1 cellular context compared by ENCODE assay signal in the genomic region with DNA sequence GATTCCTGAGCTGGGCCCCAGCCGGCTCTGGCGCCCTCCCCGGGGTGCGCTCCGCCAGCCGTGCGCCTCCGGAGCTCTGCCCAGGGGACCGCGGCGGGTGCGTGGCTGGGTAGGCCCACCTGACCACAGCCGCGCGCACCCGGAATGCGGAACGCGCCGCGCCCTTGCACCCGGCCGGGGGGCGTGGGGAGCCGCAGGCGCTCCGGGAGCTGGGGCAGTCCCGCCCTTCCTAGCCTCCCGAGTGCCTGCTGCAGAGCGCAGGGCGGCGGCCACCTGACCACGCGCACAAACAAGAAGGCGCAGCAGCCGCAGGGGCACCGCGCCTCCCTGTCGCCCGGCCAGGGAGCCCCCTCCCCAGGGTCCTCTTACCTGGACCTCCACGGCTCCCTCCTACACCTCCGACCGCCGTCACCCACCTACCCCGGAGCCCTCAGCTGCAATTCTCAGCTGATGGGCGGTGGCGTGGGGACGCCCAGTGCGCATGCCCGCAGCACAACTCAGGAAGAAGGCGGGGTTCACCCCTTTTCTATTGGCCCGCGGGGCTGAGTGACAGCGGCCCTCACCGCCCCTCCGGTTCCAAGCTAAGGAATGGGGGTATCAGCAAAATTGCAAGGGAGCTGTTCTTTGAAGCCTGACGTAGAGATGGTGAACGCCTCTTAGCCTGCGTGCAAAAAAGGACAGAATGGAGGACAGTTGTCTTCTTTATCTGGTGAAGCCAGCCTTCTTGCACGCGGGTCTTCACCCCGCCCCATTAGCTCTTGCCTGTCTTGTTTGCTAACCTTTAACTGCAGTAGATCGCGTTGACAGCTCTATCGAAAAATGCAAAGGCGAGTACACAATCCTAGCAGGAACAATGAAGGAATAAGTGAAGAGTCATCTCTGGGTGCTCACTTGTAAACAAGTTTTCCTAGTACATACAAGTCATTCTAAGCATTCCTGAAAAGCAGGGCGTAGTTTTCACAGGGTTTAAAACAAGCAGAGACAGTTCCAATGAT.
A peak's percentile ranks its signal among the peaks of the same experiment; 100 is the strongest.
TF ChIP-seq lines count a peak whose summit lies in the region.

A gene with protein sequence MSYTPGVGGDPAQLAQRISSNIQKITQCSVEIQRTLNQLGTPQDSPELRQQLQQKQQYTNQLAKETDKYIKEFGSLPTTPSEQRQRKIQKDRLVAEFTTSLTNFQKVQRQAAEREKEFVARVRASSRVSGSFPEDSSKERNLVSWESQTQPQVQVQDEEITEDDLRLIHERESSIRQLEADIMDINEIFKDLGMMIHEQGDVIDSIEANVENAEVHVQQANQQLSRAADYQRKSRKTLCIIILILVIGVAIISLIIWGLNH (minus strand): TSS at position 479 of the 995 bp plus-strand sequence. CDS start 9,586 bp downstream, outside the sequence.

TF ChIP-seq in HepG2, 621 proteins besides CTCF, POLR2A, EP300 and RAD21 (continued from another document and continues in another):
- TF ChIP-seq, protein P1, sequence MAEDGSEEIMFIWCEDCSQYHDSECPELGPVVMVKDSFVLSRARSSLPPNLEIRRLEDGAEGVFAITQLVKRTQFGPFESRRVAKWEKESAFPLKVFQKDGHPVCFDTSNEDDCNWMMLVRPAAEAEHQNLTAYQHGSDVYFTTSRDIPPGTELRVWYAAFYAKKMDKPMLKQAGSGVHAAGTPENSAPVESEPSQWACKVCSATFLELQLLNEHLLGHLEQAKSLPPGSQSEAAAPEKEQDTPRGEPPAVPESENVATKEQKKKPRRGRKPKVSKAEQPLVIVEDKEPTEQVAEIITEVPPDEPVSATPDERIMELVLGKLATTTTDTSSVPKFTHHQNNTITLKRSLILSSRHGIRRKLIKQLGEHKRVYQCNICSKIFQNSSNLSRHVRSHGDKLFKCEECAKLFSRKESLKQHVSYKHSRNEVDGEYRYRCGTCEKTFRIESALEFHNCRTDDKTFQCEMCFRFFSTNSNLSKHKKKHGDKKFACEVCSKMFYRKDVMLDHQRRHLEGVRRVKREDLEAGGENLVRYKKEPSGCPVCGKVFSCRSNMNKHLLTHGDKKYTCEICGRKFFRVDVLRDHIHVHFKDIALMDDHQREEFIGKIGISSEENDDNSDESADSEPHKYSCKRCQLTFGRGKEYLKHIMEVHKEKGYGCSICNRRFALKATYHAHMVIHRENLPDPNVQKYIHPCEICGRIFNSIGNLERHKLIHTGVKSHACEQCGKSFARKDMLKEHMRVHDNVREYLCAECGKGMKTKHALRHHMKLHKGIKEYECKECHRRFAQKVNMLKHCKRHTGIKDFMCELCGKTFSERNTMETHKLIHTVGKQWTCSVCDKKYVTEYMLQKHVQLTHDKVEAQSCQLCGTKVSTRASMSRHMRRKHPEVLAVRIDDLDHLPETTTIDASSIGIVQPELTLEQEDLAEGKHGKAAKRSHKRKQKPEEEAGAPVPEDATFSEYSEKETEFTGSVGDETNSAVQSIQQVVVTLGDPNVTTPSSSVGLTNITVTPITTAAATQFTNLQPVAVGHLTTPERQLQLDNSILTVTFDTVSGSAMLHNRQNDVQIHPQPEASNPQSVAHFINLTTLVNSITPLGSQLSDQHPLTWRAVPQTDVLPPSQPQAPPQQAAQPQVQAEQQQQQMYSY (CRISPR knock-in tag; IDR thresholded peaks at IDR 0.05) = peak; percentile 37; the same call in 1 of the 2 replicates
- TF ChIP-seq STAT5B (CRISPR knock-in tag; IDR thresholded peaks at IDR 0.05) = 0 out of 2 replicates have a peak, but pooled peaks have one; percentile 7
- TF ChIP-seq ZNF570 (CRISPR knock-in tag; IDR thresholded peaks at IDR 0.05; ENCODE audit: borderline replicate concordance) = no peak
- TF ChIP-seq, protein P2, sequence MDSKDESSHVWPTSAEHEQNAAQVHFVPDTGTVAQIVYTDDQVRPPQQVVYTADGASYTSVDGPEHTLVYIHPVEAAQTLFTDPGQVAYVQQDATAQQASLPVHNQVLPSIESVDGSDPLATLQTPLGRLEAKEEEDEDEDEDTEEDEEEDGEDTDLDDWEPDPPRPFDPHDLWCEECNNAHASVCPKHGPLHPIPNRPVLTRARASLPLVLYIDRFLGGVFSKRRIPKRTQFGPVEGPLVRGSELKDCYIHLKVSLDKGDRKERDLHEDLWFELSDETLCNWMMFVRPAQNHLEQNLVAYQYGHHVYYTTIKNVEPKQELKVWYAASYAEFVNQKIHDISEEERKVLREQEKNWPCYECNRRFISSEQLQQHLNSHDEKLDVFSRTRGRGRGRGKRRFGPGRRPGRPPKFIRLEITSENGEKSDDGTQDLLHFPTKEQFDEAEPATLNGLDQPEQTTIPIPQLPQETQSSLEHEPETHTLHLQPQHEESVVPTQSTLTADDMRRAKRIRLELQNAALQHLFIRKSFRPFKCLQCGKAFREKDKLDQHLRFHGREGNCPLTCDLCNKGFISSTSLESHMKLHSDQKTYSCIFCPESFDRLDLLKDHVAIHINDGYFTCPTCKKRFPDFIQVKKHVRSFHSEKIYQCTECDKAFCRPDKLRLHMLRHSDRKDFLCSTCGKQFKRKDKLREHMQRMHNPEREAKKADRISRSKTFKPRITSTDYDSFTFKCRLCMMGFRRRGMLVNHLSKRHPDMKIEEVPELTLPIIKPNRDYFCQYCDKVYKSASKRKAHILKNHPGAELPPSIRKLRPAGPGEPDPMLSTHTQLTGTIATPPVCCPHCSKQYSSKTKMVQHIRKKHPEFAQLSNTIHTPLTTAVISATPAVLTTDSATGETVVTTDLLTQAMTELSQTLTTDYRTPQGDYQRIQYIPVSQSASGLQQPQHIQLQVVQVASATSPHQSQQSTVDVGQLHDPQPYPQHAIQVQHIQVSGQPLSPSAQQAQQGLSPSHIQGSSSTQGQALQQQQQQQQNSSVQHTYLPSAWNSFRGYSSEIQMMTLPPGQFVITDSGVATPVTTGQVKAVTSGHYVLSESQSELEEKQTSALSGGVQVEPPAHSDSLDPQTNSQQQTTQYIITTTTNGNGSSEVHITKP (CRISPR knock-in tag; IDR thresholded peaks at IDR 0.05; ENCODE audit: low read depth) = peak; percentile 89
- peak; percentile 87; the same call in 1 of the 2 replicates for TF ChIP-seq MTF2 (CRISPR knock-in tag; IDR thresholded peaks at IDR 0.05; ENCODE audit: borderline replicate concordance)
- TF ChIP-seq ZNF615 (CRISPR knock-in tag; IDR thresholded peaks at IDR 0.05; ENCODE audit: borderline replicate concordance) = no peak; the same call in 1 of the 2 replicates
- TF ChIP-seq ZNF501 (CRISPR knock-in tag; IDR thresholded peaks at IDR 0.05) = peak; percentile 97
- TF ChIP-seq NCOR1 (IDR thresholded peaks at IDR 0.05; ENCODE audit: borderline replicate concordance, low read length) = no peak; the same call in 1 of the 2 replicates
- 0 out of 2 replicates have a peak, but pooled peaks have one; percentile 32 for TF ChIP-seq BHLHE40 (IDR thresholded peaks at IDR 0.05; ENCODE audit: low read length)
- TF ChIP-seq, protein P3, sequence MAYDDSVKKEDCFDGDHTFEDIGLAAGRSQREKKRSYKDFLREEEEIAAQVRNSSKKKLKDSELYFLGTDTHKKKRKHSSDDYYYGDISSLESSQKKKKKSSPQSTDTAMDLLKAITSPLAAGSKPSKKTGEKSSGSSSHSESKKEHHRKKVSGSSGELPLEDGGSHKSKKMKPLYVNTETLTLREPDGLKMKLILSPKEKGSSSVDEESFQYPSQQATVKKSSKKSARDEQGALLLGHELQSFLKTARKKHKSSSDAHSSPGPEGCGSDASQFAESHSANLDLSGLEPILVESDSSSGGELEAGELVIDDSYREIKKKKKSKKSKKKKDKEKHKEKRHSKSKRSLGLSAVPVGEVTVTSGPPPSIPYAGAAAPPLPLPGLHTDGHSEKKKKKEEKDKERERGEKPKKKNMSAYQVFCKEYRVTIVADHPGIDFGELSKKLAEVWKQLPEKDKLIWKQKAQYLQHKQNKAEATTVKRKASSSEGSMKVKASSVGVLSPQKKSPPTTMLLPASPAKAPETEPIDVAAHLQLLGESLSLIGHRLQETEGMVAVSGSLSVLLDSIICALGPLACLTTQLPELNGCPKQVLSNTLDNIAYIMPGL (CRISPR knock-in tag; IDR thresholded peaks at IDR 0.05; ENCODE audit: borderline replicate concordance in 1 of 2, low read depth in 1 of 2) = peak; percentile 76 to 93; a peak in 3 of 4 replicates
- TF ChIP-seq SMC3 (IDR thresholded peaks at IDR 0.05; ENCODE audit: low read length) = no peak
- TF ChIP-seq TCF12 (IDR thresholded peaks at IDR 0.05) = no peak
- TF ChIP-seq TCF12 (CRISPR knock-in tag; IDR thresholded peaks at IDR 0.05) = peak; percentile 93
- TF ChIP-seq TBX2 (CRISPR knock-in tag; IDR thresholded peaks at IDR 0.05; ENCODE audit: borderline replicate concordance) = peak; percentile 94
- TF ChIP-seq ZNF124 (CRISPR knock-in tag; IDR thresholded peaks at IDR 0.05) = peak; percentile 32
- TF ChIP-seq, protein P4, sequence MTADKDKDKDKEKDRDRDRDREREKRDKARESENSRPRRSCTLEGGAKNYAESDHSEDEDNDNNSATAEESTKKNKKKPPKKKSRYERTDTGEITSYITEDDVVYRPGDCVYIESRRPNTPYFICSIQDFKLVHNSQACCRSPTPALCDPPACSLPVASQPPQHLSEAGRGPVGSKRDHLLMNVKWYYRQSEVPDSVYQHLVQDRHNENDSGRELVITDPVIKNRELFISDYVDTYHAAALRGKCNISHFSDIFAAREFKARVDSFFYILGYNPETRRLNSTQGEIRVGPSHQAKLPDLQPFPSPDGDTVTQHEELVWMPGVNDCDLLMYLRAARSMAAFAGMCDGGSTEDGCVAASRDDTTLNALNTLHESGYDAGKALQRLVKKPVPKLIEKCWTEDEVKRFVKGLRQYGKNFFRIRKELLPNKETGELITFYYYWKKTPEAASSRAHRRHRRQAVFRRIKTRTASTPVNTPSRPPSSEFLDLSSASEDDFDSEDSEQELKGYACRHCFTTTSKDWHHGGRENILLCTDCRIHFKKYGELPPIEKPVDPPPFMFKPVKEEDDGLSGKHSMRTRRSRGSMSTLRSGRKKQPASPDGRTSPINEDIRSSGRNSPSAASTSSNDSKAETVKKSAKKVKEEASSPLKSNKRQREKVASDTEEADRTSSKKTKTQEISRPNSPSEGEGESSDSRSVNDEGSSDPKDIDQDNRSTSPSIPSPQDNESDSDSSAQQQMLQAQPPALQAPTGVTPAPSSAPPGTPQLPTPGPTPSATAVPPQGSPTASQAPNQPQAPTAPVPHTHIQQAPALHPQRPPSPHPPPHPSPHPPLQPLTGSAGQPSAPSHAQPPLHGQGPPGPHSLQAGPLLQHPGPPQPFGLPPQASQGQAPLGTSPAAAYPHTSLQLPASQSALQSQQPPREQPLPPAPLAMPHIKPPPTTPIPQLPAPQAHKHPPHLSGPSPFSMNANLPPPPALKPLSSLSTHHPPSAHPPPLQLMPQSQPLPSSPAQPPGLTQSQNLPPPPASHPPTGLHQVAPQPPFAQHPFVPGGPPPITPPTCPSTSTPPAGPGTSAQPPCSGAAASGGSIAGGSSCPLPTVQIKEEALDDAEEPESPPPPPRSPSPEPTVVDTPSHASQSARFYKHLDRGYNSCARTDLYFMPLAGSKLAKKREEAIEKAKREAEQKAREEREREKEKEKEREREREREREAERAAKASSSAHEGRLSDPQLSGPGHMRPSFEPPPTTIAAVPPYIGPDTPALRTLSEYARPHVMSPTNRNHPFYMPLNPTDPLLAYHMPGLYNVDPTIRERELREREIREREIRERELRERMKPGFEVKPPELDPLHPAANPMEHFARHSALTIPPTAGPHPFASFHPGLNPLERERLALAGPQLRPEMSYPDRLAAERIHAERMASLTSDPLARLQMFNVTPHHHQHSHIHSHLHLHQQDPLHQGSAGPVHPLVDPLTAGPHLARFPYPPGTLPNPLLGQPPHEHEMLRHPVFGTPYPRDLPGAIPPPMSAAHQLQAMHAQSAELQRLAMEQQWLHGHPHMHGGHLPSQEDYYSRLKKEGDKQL (CRISPR knock-in tag; IDR thresholded peaks at IDR 0.05; ENCODE audit: low read depth) = no peak
- TF ChIP-seq MAF1 (CRISPR knock-in tag; IDR thresholded peaks at IDR 0.05; ENCODE audit: borderline replicate concordance) = no peak; the same call in 1 of the 2 replicates
- TF ChIP-seq, protein P5, sequence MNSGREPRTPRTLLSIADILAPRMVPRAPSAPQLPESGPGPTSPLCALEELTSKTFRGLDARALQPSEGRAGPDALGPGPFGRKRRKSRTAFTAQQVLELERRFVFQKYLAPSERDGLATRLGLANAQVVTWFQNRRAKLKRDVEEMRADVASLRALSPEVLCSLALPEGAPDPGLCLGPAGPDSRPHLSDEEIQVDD (CRISPR knock-in tag; IDR thresholded peaks at IDR 0.05; ENCODE audit: borderline replicate concordance) = 0 out of 2 replicates have a peak, but pooled peaks have one; percentile 78
- peak; percentile 77; the same call in 1 of the 2 replicates for TF ChIP-seq ZNF441 (CRISPR knock-in tag; IDR thresholded peaks at IDR 0.05; ENCODE audit: borderline replicate concordance)
- TF ChIP-seq LCORL (IDR thresholded peaks at IDR 0.05) = no peak
- peak; percentile 28; the same call in 1 of the 2 replicates for TF ChIP-seq LCORL (CRISPR knock-in tag; IDR thresholded peaks at IDR 0.05)
- TF ChIP-seq, protein P6, sequence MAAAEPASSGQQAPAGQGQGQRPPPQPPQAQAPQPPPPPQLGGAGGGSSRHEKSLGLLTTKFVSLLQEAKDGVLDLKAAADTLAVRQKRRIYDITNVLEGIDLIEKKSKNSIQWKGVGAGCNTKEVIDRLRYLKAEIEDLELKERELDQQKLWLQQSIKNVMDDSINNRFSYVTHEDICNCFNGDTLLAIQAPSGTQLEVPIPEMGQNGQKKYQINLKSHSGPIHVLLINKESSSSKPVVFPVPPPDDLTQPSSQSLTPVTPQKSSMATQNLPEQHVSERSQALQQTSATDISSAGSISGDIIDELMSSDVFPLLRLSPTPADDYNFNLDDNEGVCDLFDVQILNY (CRISPR knock-in tag; conservative IDR thresholded peaks at IDR 0.05) = 0 out of 2 replicates have a peak, but pooled peaks have one; percentile 29
- peak; percentile 38; the same call in 1 of the 2 replicates for TF ChIP-seq EHMT2 (IDR thresholded peaks at IDR 0.05; ENCODE audit: borderline replicate concordance, low read depth, low read length)
- peak; percentile 93 for TF ChIP-seq SALL1 (CRISPR knock-in tag; IDR thresholded peaks at IDR 0.05)
- no peak for TF ChIP-seq ZNF552 (CRISPR knock-in tag; IDR thresholded peaks at IDR 0.05; ENCODE audit: borderline replicate concordance)
- TF ChIP-seq, protein P7, sequence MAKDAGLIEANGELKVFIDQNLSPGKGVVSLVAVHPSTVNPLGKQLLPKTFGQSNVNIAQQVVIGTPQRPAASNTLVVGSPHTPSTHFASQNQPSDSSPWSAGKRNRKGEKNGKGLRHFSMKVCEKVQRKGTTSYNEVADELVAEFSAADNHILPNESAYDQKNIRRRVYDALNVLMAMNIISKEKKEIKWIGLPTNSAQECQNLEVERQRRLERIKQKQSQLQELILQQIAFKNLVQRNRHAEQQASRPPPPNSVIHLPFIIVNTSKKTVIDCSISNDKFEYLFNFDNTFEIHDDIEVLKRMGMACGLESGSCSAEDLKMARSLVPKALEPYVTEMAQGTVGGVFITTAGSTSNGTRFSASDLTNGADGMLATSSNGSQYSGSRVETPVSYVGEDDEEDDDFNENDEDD (CRISPR knock-in tag; IDR thresholded peaks at IDR 0.05; ENCODE audit: borderline replicate concordance) = peak; percentile 61; the same call in 1 of the 2 replicates
- TF ChIP-seq ZNF605 (CRISPR knock-in tag; IDR thresholded peaks at IDR 0.05) = peak; percentile 83
- no peak for TF ChIP-seq HNRNPH1 (optimal IDR thresholded peaks at IDR 0.05; ENCODE audit: low read depth, low read length)
- peak; percentile 67; the same call in 1 of the 2 replicates for TF ChIP-seq PITX1 (CRISPR knock-in tag; IDR thresholded peaks at IDR 0.05)
- TF ChIP-seq, protein P8, sequence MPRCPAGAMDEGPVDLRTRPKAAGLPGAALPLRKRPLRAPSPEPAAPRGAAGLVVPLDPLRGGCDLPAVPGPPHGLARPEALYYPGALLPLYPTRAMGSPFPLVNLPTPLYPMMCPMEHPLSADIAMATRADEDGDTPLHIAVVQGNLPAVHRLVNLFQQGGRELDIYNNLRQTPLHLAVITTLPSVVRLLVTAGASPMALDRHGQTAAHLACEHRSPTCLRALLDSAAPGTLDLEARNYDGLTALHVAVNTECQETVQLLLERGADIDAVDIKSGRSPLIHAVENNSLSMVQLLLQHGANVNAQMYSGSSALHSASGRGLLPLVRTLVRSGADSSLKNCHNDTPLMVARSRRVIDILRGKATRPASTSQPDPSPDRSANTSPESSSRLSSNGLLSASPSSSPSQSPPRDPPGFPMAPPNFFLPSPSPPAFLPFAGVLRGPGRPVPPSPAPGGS (CRISPR knock-in tag; IDR thresholded peaks at IDR 0.05) = peak; percentile 97
- peak; percentile 91 for TF ChIP-seq ELF1 (CRISPR knock-in tag; IDR thresholded peaks at IDR 0.05)
- TF ChIP-seq CHCHD3 (CRISPR knock-in tag; IDR thresholded peaks at IDR 0.05) = no peak
